13 cellular contexts compared by ENCODE assay signal in the genomic region with DNA sequence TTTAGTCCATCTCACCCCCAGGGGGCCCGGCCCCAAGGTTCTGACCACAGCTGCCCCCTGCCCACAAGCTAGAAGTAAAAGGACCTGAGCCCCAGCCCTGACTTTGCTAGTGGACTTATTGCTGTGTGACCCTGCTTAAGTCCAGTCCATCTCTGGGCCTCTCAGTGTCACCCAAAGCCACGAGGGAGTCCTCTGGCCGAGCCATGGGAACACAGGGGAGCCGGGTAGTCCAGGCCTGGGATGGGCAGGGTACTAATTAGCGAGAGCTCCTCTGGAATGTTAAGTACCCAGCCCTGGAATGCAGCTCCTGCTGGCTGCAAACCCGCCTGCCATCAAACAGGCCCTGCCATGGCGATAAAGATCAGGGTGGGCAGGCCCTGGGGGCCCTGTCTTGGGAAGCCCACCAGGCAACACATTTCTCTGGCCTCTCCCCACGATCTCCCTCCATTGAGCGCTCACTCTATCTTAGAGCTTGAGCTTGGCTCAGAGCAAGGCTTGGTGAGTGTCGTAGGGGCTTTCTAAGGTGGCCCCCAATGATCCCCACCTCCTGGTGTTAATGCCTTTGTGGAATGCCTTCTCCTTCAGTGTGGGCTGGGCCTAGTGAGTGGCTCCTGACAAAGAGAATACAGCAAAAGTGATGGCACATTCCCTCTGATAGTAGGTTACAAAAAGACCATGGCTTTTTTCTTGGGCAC.
A peak's percentile ranks its signal among the peaks of the same experiment; 100 is the strongest.
DNase-seq lines count a peak whose midpoint lies in the region; ATAC-seq and TF ChIP-seq lines count a peak whose summit lies in the region.
"Had no signal": no experiment of that assay in that cellular context is flagged by ENCODE, and none has a peak within 500 bp of the region (broad histone marks: within the 10 kb centered on the region; RNA-seq: fewer than 3 reads in every experiment).

No MANE protein-coding gene starts in this region.

- no peaks in the 10 kb centered on the region for H3K36me3 ChIP-seq in HUES64 (ENCODE audit: insufficient read depth, low read length)
- no peaks in the 10 kb centered on the region for H3K36me3 ChIP-seq in endodermal cell (ENCODE audit: control insufficient read depth, insufficient read depth, low read length)
- no peaks in the 10 kb centered on the region for H3K36me3 ChIP-seq in lower lobe of right lung
- H3K36me3 ChIP-seq in subcutaneous abdominal adipose tissue (ENCODE audit: control insufficient read depth in 5 of 5, insufficient read depth in 5 of 5, low read length in 5 of 5), result no peaks in the 10 kb centered on the region
- no peaks in the 10 kb centered on the region for H3K36me3 ChIP-seq in MG63
- H3K36me3 ChIP-seq: thoracic aorta had no signal

- peak; percentile 28 for TF ChIP-seq CTCF in endodermal cell (conservative IDR thresholded peaks at IDR 0.05)
- no peak for TF ChIP-seq CTCF in lower lobe of right lung (IDR thresholded peaks at IDR 0.05)
- TF ChIP-seq CTCF in activated CD8-positive, alpha-beta T cell treated with anti-CD3 and anti-CD28 coated beads for 36 hours (IDR thresholded peaks at IDR 0.05), result no peak

- peak overlapping the region; percentile 74 for H3K27ac ChIP-seq in HUES64 (ENCODE audit: low read depth, low read length)
- peak overlapping the region; percentile 27 for H3K27ac ChIP-seq in endodermal cell (ENCODE audit: low read depth, low read length)
- H3K27ac ChIP-seq in lower lobe of right lung, result peak overlapping the region; percentile 67
- peak overlapping the region; percentile 63 for H3K27ac ChIP-seq in subcutaneous abdominal adipose tissue (ENCODE audit: low read depth, low read length)
- H3K27ac ChIP-seq: thoracic aorta had no signal

- H3K36me3 Mint-ChIP-seq in endodermal cell (ENCODE audit: low read depth), result no peaks in the 10 kb centered on the region
- H3K36me3 Mint-ChIP-seq in activated CD8-positive, alpha-beta T cell treated with anti-CD3 and anti-CD28 coated beads for 36 hours (ENCODE audit: low read depth), result no peaks in the 10 kb centered on the region
- H3K36me3 Mint-ChIP-seq: CD8-positive, alpha-beta T cell; T-cell had no signal

- H3K4me1 Mint-ChIP-seq in endodermal cell, result peaks cover 21% of the 10 kb centered on the region
- no peaks in the 10 kb centered on the region for H3K4me1 Mint-ChIP-seq in activated CD8-positive, alpha-beta T cell treated with anti-CD3 and anti-CD28 coated beads for 36 hours (ENCODE audit: low read depth)
- H3K4me1 Mint-ChIP-seq: activated CD4-positive, alpha-beta T cell treated with anti-CD3 and anti-CD28 coated beads, Interleukin-2, amount 10 ng/mL, durations not matched to agents 7 days and 5 days had no signal

- H3K9me3 ChIP-seq in HUES64 (ENCODE audit: insufficient read depth, low read depth, low read length) (no peaks in the 10 kb centered on the region), endodermal cell (ENCODE audit: control insufficient read depth, low read length) (peaks cover 5% of the 10 kb centered on the region), lower lobe of right lung (no peaks in the 10 kb centered on the region), subcutaneous abdominal adipose tissue (ENCODE audit: control insufficient read depth in 5 of 5, low read length in 5 of 5) (peaks cover 0 to 7% (median 6%) of the 10 kb centered on the region in 5 donors), MG63 (peaks cover 16% of the 10 kb centered on the region)
- H3K9me3 ChIP-seq: thoracic aorta had no signal

- POLR2A ChIA-PET in activated CD8-positive, alpha-beta T cell treated with anti-CD3 and anti-CD28 coated beads for 36 hours (lab: Charles Lee), result no interaction called here

- 30% methylated on average over 10 of the region's 10 CpGs for WGBS in HUES64
- WGBS in endodermal cell (ENCODE audit: insufficient coverage in 1 of 2, insufficient read length in 1 of 2), 2 experiments, result 47% methylated on average over 9 to 10 of the region's 10 CpGs

- H3K27me3 Mint-ChIP-seq in endodermal cell (ENCODE audit: insufficient read depth), result no peaks in the 10 kb centered on the region
- H3K27me3 Mint-ChIP-seq in activated CD8-positive, alpha-beta T cell treated with anti-CD3 and anti-CD28 coated beads for 36 hours, result peaks cover 1% of the 10 kb centered on the region

- H3K27ac Mint-ChIP-seq in endodermal cell, result peak overlapping the region; percentile 97
- H3K27ac Mint-ChIP-seq in activated CD8-positive, alpha-beta T cell treated with anti-CD3 and anti-CD28 coated beads for 36 hours, result no peak overlapping the region
- H3K27ac Mint-ChIP-seq: activated CD4-positive, alpha-beta T cell treated with anti-CD3 and anti-CD28 coated beads, Interleukin-2, amount 10 ng/mL, durations not matched to agents 7 days and 5 days; CD8-positive, alpha-beta T cell; T-cell had no signal

- peak; percentile 83 to 85 for ATAC-seq in lower lobe of right lung
- no peak for ATAC-seq in GM18505 (IDR thresholded peaks at IDR 0.05; ENCODE audit: unreplicated experiment)
- no peak for ATAC-seq in activated CD8-positive, alpha-beta T cell treated with anti-CD3 and anti-CD28 coated beads for 36 hours
- ATAC-seq: CD8-positive, alpha-beta T cell; T-cell had no signal

- CTCF ChIA-PET in activated CD8-positive, alpha-beta T cell treated with anti-CD3 and anti-CD28 coated beads for 36 hours (lab: Charles Lee), result interaction anchor here (1.0 to 8.3 kb wide), 3 partner anchors 10 to 68 kb away, joined by 3 to 57 read pairs (median 3); no protein-coding TSS in a partner anchor

- H3K4me3 Mint-ChIP-seq in endodermal cell, result no peak overlapping the region
- H3K4me3 Mint-ChIP-seq in activated CD8-positive, alpha-beta T cell treated with anti-CD3 and anti-CD28 coated beads for 36 hours, result no peak overlapping the region
- H3K4me3 Mint-ChIP-seq: activated CD4-positive, alpha-beta T cell treated with anti-CD3 and anti-CD28 coated beads, Interleukin-2, amount 10 ng/mL, durations not matched to agents 7 days and 5 days; CD8-positive, alpha-beta T cell; T-cell had no signal

- H3K4me1 ChIP-seq in HUES64 (ENCODE audit: insufficient read depth, low read length) (peaks cover 22% of the 10 kb centered on the region), endodermal cell (ENCODE audit: control insufficient read depth, insufficient read depth, low read length) (peaks cover 12% of the 10 kb centered on the region), lower lobe of right lung (peaks cover 27% of the 10 kb centered on the region), subcutaneous abdominal adipose tissue (ENCODE audit: control insufficient read depth in 5 of 5, insufficient read depth in 5 of 5, low read length in 5 of 5) (peaks cover 0 to 40% (median 25%) of the 10 kb centered on the region in 5 donors)

- intact Hi-C loops in lower lobe of right lung (cut with DNase I), result no loop called here
- intact Hi-C loops in activated CD8-positive, alpha-beta T cell treated with anti-CD3 and anti-CD28 coated beads for 36 hours (cut with micrococcal nuclease), result no loop called here

- H3K9ac ChIP-seq in HUES64 (ENCODE audit: low read depth, low read length), result peak overlapping the region; percentile 23; the same call in 1 of the 2 replicates
- H3K9ac ChIP-seq in endodermal cell (ENCODE audit: extremely low read depth, low read length, poor library complexity, severe bottlenecking), result peak overlapping the region; percentile 31
- no peak overlapping the region for H3K9ac ChIP-seq in subcutaneous abdominal adipose tissue (ENCODE audit: low read length in 5 of 5)

- no peak for TF ChIP-seq POLR2A in GM18505 (IDR thresholded peaks at IDR 0.05; ENCODE audit: borderline replicate concordance, extremely low read depth, insufficient read depth, insufficient read length)

- H3K27me3 ChIP-seq in HUES64 (ENCODE audit: insufficient read depth, low read length) (no peaks in the 10 kb centered on the region), endodermal cell (ENCODE audit: control insufficient read depth, insufficient read depth, low read length, poor library complexity, severe bottlenecking) (no peaks in the 10 kb centered on the region), lower lobe of right lung (ENCODE audit: low read depth) (no peaks in the 10 kb centered on the region), subcutaneous abdominal adipose tissue (ENCODE audit: control insufficient read depth in 5 of 5, insufficient read depth in 4 of 5, low read length in 5 of 5) (no peaks in the 10 kb centered on the region), MG63 (no peaks in the 10 kb centered on the region)

- no peak overlapping the region for H3K4me3 ChIP-seq in HUES64 (ENCODE audit: low read length)
- peak overlapping the region; percentile 14 for H3K4me3 ChIP-seq in endodermal cell (ENCODE audit: low read length)
- H3K4me3 ChIP-seq in lower lobe of right lung, result no peak overlapping the region
- peak overlapping the region in 1 of 5 donors; percentile 3 for H3K4me3 ChIP-seq in subcutaneous abdominal adipose tissue (ENCODE audit: low read depth in 1 of 5, low read length in 5 of 5)
- no peak overlapping the region for H3K4me3 ChIP-seq in MG63
- H3K4me3 ChIP-seq: skin epidermis, thoracic aorta had no signal

- DNase-seq in endodermal cell (peak; percentile 95), lower lobe of right lung (peak; percentile 69), MG63 (no peak), DMS79 treated with DMSO at 0.1 percent for 48 hours (lab: John Stamatoyannopoulos, UW) (no peak)
- DNase-seq in activated CD8-positive, alpha-beta T cell treated with anti-CD3 and anti-CD28 coated beads for 36 hours, result no peak
- DNase-seq: activated CD4-positive, alpha-beta T cell treated with anti-CD3 and anti-CD28 coated beads, Interleukin-2, amount 10 ng/mL, durations not matched to agents 7 days and 5 days; CD8-positive, alpha-beta T cell; T-cell had no signal

- no peaks in the 10 kb centered on the region for H3K9me3 Mint-ChIP-seq in endodermal cell
- no peaks in the 10 kb centered on the region for H3K9me3 Mint-ChIP-seq in activated CD8-positive, alpha-beta T cell treated with anti-CD3 and anti-CD28 coated beads for 36 hours
- H3K9me3 Mint-ChIP-seq: activated CD4-positive, alpha-beta T cell treated with anti-CD3 and anti-CD28 coated beads, Interleukin-2, amount 10 ng/mL, durations not matched to agents 7 days and 5 days; CD8-positive, alpha-beta T cell; T-cell had no signal

Comparison
In these comparisons a context has a peak if more than half of its experiments do, and no peak if none do; other contexts are left out.
1. H3K9ac ChIP-seq: peak in HUES64 (single experiment) and endodermal cell (single experiment); none in subcutaneous abdominal adipose tissue (0 of 5).
2. DNase-seq: peak in endodermal cell (single experiment) and lower lobe of right lung (single experiment); none in MG63 (single experiment), DMS79 treated with DMSO at 0.1 percent for 48 hours (single experiment) and activated CD8-positive, alpha-beta T cell treated with anti-CD3 and anti-CD28 coated beads for 36 hours (single experiment).
3. ATAC-seq: peak in lower lobe of right lung (2 of 2); none in GM18505 (single experiment) and activated CD8-positive, alpha-beta T cell treated with anti-CD3 and anti-CD28 coated beads for 36 hours (single experiment).
4. Peak in every context shown above with its lines, with median percentiles within 50 percentile points of each other: H3K27ac ChIP-seq.